In the genomic region with DNA sequence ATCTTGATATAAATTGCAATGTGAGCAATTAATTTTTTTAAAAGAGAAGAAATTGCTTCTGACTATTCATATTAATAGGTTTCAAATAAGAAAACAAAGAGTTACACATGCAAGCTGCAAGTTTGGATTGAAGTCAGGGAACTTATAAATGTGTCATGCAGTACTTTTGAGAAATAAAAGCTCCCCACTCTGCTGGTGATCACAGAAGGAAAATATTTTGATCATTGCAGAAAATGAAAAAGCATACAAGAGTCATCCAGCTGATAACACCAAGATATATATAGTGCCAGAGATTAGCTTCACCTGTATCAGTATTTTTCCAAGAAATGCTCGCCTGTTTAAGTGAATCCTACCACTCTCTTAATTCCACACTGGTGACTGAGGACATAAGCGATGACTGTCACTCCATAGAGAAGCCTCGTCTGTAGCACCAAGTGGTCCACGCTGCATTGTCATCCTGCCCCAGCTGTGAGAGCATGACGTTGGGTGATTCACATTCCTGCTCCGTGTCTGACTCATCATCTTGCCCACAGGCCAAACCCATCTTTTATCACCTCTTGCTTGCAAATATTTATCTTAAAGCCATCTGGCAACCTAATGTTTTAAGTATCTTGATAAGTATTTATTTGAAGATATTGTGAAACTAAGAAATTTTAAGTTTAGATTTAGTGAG, we compare ENCODE assay signal across 10 cellular contexts.
DNase-seq lines count a peak whose midpoint lies in the region; ATAC-seq and TF ChIP-seq lines count a peak whose summit lies in the region.
"Had no signal": no experiment of that assay in that cellular context is flagged by ENCODE, and none has a peak within 500 bp of the region (broad histone marks: within the 10 kb centered on the region; RNA-seq: fewer than 3 reads in every experiment).

No MANE protein-coding gene starts in this region.

- peaks cover 26% of the 10 kb centered on the region for H3K4me1 Mint-ChIP-seq in osteocyte (ENCODE audit: unreplicated experiment)

- peak overlapping the region; percentile 53 for H3K27ac Mint-ChIP-seq in osteocyte (ENCODE audit: unreplicated experiment)
- H3K27ac Mint-ChIP-seq: type B pancreatic cell had no signal

- peak overlapping the region; percentile 75 for H3K4me2 ChIP-seq in GM23248 (ENCODE audit: unreplicated experiment)

- ATAC-seq in GM18909 (IDR thresholded peaks at IDR 0.05; ENCODE audit: poor library complexity, unreplicated experiment): no peak
- ATAC-seq in GM18858 (IDR thresholded peaks at IDR 0.05; ENCODE audit: unreplicated experiment): no peak

- no peaks in the 10 kb centered on the region for H3K27me3 ChIP-seq in GM23248 (replicated peaks; ENCODE audit: insufficient read depth)
- H3K27me3 ChIP-seq: neutrophil had no signal

- H2AFZ ChIP-seq in GM23248: no peak overlapping the region

- H3K36me3 Mint-ChIP-seq in osteocyte (ENCODE audit: unreplicated experiment): no peaks in the 10 kb centered on the region
- H3K36me3 Mint-ChIP-seq: type B pancreatic cell had no signal

- H3K9me3 ChIP-seq in GM23248 (ENCODE audit: low read depth): no peaks in the 10 kb centered on the region
- H3K9me3 ChIP-seq: neutrophil had no signal

- DNase-seq in GM23248 (peak; percentile 95), NCI-H446 (lab: John Stamatoyannopoulos, UW) (peak; percentile 16 to 76), dedifferentiated amniotic fluid mesenchymal stem cell (ENCODE audit: extremely low spot score) (peak; percentile 54), osteocyte (ENCODE audit: extremely low spot score, unreplicated experiment) (no peak)
- no peak for DNase-seq in stimulated activated CD8-positive, alpha-beta memory T cell treated with anti-CD3 and anti-CD28 coated beads, Interleukin-4, amount 100 ng/mL, for 48 hours
- DNase-seq in activated CD4-positive, alpha-beta T cell treated with anti-CD3 and anti-CD28 coated beads for 4 hours: no peak

- H3K79me2 ChIP-seq in GM23248 (ENCODE audit: insufficient read depth): no peaks in the 10 kb centered on the region

- no peaks in the 10 kb centered on the region for H3K9me2 ChIP-seq in GM23248 (ENCODE audit: insufficient read depth)

- H3K4me3 Mint-ChIP-seq in osteocyte (ENCODE audit: unreplicated experiment): no peak overlapping the region
- H3K4me3 Mint-ChIP-seq: type B pancreatic cell had no signal

- peaks cover 30% of the 10 kb centered on the region for H3F3A ChIP-seq in GM23248 (ENCODE audit: insufficient read depth)

- H3K27ac ChIP-seq in GM23248: peak overlapping the region; percentile 73
- H3K27ac ChIP-seq: neutrophil had no signal

- no peak overlapping the region for H3K9ac ChIP-seq in GM23248

- H3K36me3 ChIP-seq in GM23248 (ENCODE audit: low read depth): no peaks in the 10 kb centered on the region
- H3K36me3 ChIP-seq: neutrophil had no signal

- H3K4me3 ChIP-seq in GM23248: peak overlapping the region; percentile 42

- in situ Hi-C loops in GM23248 (cut with MboI): no loop called here

- no peak for TF ChIP-seq CTCF in osteocyte (IDR thresholded peaks at IDR 0.05)

- no peaks in the 10 kb centered on the region for H3K9me3 Mint-ChIP-seq in osteocyte (ENCODE audit: unreplicated experiment)
- H3K9me3 Mint-ChIP-seq: type B pancreatic cell had no signal

- H3K27me3 Mint-ChIP-seq in osteocyte (ENCODE audit: unreplicated experiment): no peaks in the 10 kb centered on the region

- H4K20me1 ChIP-seq in GM23248 (ENCODE audit: insufficient read depth): no peaks in the 10 kb centered on the region

- peaks cover 22% of the 10 kb centered on the region for H3K4me1 ChIP-seq in GM23248 (ENCODE audit: insufficient read depth)

- 1% methylated on average over 6 of the region's 6 CpGs for whole genome bisulfite sequencing in GM23248 (ENCODE audit: low coverage in 1 of 2, low lambda C conversion rate in 2 of 2, missing lambda C conversion rate in 2 of 2), 2 experiments

Comparison
In these comparisons a context has a peak if more than half of its experiments do, and no peak if none do; other contexts are left out.
1. DNase-seq: peak in GM23248 (single experiment), NCI-H446 (2 of 2) and dedifferentiated amniotic fluid mesenchymal stem cell (single experiment); none in osteocyte (single experiment), stimulated activated CD8-positive, alpha-beta memory T cell treated with anti-CD3 and anti-CD28 coated beads, Interleukin-4, amount 100 ng/mL, for 48 hours (single experiment) and activated CD4-positive, alpha-beta T cell treated with anti-CD3 and anti-CD28 coated beads for 4 hours (0 of 2).